ENCODE assay signal across 19 cellular contexts in genomic region chr3:85935171-85935570, GRCh38.
"Had no signal": no experiment of that assay in that cellular context is flagged by ENCODE, and none has a peak within 500 bp of the region (broad histone marks: within the 10 kb centered on the region; RNA-seq: fewer than 3 reads in every experiment).

No MANE protein-coding gene starts in this region.

- H3K36me3 ChIP-seq: lower lobe of right lung, pancreas, prostate gland, spleen, tibial nerve, uterus had no signal

- H3K27me3 ChIP-seq: pancreas, spleen, tibial nerve had no signal

- H3K9me3 ChIP-seq: lower lobe of right lung, pancreas, prostate gland, spleen, tibial nerve, uterus had no signal

- DNase-seq: hippocampal formation; kidney glomerular epithelial cell; left cardiac atrium; lower lobe of right lung; mammary epithelial cell; mesenchymal stem cell; naive thymus-derived CD8-positive, alpha-beta T cell; nucleus accumbens; pancreas; posterior cingulate gyrus; retina; right cardiac atrium; spleen; stimulated activated CD4-positive, alpha-beta T cell treated with anti-CD3 and anti-CD28 coated beads, Interleukin-4, amount 100 ng/mL, for 24 hours; stimulated activated naive CD4-positive, alpha-beta T cell; uterus had no signal

- H3K27ac ChIP-seq: lower lobe of right lung, pancreas, prostate gland, skin epidermis, spleen, tibial nerve, uterus had no signal

- H3K4me3 ChIP-seq: lower lobe of right lung, pancreas, prostate gland, skin epidermis, spleen, tibial nerve, uterus had no signal

- H3K4me1 ChIP-seq: lower lobe of right lung, pancreas, prostate gland, spleen, uterus had no signal
